In genomic region chr2:29397743-29398142, GRCh38 we compare ENCODE assay signal across 22 cellular contexts.
"Had no signal": no experiment of that assay in that cellular context is flagged by ENCODE, and none has a peak within 500 bp of the region (broad histone marks: within the 10 kb centered on the region; RNA-seq: fewer than 3 reads in every experiment).

No MANE protein-coding gene starts in this region.

- H3K36me3 ChIP-seq: colonic mucosa, gastroesophageal sphincter, tibial nerve, WERI-Rb-1 had no signal

- H3K4me1 ChIP-seq: colonic mucosa, gastroesophageal sphincter, tibial nerve had no signal

- H3K27ac Mint-ChIP-seq: activated CD4-positive, alpha-beta T cell treated with anti-CD3 and anti-CD28 coated beads, Interleukin-2, amount 10 ng/mL, durations not matched to agents 7 days and 5 days; activated CD8-positive, alpha-beta memory T cell treated with anti-CD3 and anti-CD28 coated beads, Interleukin-2, amount 10 ng/mL, durations not matched to agents 7 days and 5 days; activated CD8-positive, alpha-beta T cell treated with anti-CD3 and anti-CD28 coated beads for 36 hours; activated naive CD8-positive, alpha-beta T cell treated with anti-CD3 and anti-CD28 coated beads, Interleukin-2, amount 50 U/mL, for 24 hours; memory B cell; stimulated activated naive CD8-positive, alpha-beta T cell treated with anti-CD3 and anti-CD28 coated beads, Interleukin-15, amount 100 ng/mL, for 72 hours; T-helper 2 cell treated with Interferon-gamma antibody and Interleukin-4, amounts not matched to agents 5 μg/mL and 100 μg/mL, for 36 hours had no signal

- H3K36me3 Mint-ChIP-seq: activated CD8-positive, alpha-beta memory T cell treated with anti-CD3 and anti-CD28 coated beads, Interleukin-2, amount 10 ng/mL, durations not matched to agents 7 days and 5 days; memory B cell had no signal

- H3K9me3 ChIP-seq: colonic mucosa, gastroesophageal sphincter, tibial nerve had no signal

- H3K27me3 ChIP-seq: colonic mucosa, tibial nerve had no signal

- ATAC-seq: activated CD8-positive, alpha-beta memory T cell treated with anti-CD3 and anti-CD28 coated beads, Interleukin-2, amount 10 ng/mL, durations not matched to agents 7 days and 5 days; activated CD8-positive, alpha-beta T cell treated with anti-CD3 and anti-CD28 coated beads for 36 hours; activated naive CD8-positive, alpha-beta T cell treated with anti-CD3 and anti-CD28 coated beads, Interleukin-2, amount 50 U/mL, for 24 hours; gastroesophageal sphincter; left cardiac atrium; stimulated activated naive CD8-positive, alpha-beta T cell treated with anti-CD3 and anti-CD28 coated beads, Interleukin-15, amount 100 ng/mL, for 72 hours had no signal

- H3K4me1 Mint-ChIP-seq: activated CD4-positive, alpha-beta T cell treated with anti-CD3 and anti-CD28 coated beads, Interleukin-2, amount 10 ng/mL, durations not matched to agents 7 days and 5 days; activated CD8-positive, alpha-beta memory T cell treated with anti-CD3 and anti-CD28 coated beads, Interleukin-2, amount 10 ng/mL, durations not matched to agents 7 days and 5 days; activated naive CD8-positive, alpha-beta T cell treated with anti-CD3 and anti-CD28 coated beads, Interleukin-2, amount 50 U/mL, for 24 hours; memory B cell; stimulated activated naive CD8-positive, alpha-beta T cell treated with anti-CD3 and anti-CD28 coated beads, Interleukin-15, amount 100 ng/mL, for 72 hours had no signal

- H3K4me3 ChIP-seq: colonic mucosa, gastroesophageal sphincter, tibial nerve had no signal

- DNase-seq: activated CD4-positive, alpha-beta T cell treated with anti-CD3 and anti-CD28 coated beads, Interleukin-2, amount 10 ng/mL, durations not matched to agents 7 days and 5 days; activated CD4-positive, CD25-positive, alpha-beta regulatory T cell treated with anti-CD3 and anti-CD28 coated beads, Interleukin-2, amount 50 U/mL, for 72 hours; activated CD8-positive, alpha-beta memory T cell treated with anti-CD3 and anti-CD28 coated beads, Interleukin-2, amount 10 ng/mL, durations not matched to agents 7 days and 5 days; activated CD8-positive, alpha-beta T cell treated with anti-CD3 and anti-CD28 coated beads for 36 hours; activated effector memory CD4-positive, alpha-beta T cell treated with anti-CD3 and anti-CD28 coated beads, Interleukin-2, amount 50 U/mL, for 16 hours; activated naive CD4-positive, alpha-beta T cell treated with anti-CD3 and anti-CD28 coated beads, Interleukin-2, amount 50 U/mL, for 16 hours; activated naive CD8-positive, alpha-beta T cell treated with anti-CD3 and anti-CD28 coated beads, Interleukin-2, amount 50 U/mL, for 24 hours; activated T-cell treated with anti-CD3 and anti-CD28 coated beads for 4 hours; central memory CD4-positive, alpha-beta T cell; colonic mucosa; head of caudate nucleus; left cardiac atrium; occipital lobe; stimulated activated naive CD8-positive, alpha-beta T cell treated with anti-CD3 and anti-CD28 coated beads, Interleukin-15, amount 100 ng/mL, for 72 hours; WERI-Rb-1 had no signal

- H3K4me3 Mint-ChIP-seq: activated CD4-positive, alpha-beta T cell treated with anti-CD3 and anti-CD28 coated beads, Interleukin-2, amount 10 ng/mL, durations not matched to agents 7 days and 5 days; activated CD8-positive, alpha-beta memory T cell treated with anti-CD3 and anti-CD28 coated beads, Interleukin-2, amount 10 ng/mL, durations not matched to agents 7 days and 5 days; activated CD8-positive, alpha-beta T cell treated with anti-CD3 and anti-CD28 coated beads for 36 hours; activated naive CD8-positive, alpha-beta T cell treated with anti-CD3 and anti-CD28 coated beads, Interleukin-2, amount 50 U/mL, for 24 hours; memory B cell; stimulated activated naive CD8-positive, alpha-beta T cell treated with anti-CD3 and anti-CD28 coated beads, Interleukin-15, amount 100 ng/mL, for 72 hours; T-helper 2 cell treated with Interferon-gamma antibody and Interleukin-4, amounts not matched to agents 5 μg/mL and 100 μg/mL, for 36 hours had no signal

- H3K27ac ChIP-seq: colonic mucosa, epithelial cell of prostate, gastroesophageal sphincter, tibial nerve, WERI-Rb-1 had no signal

- H3K9me3 Mint-ChIP-seq: activated CD4-positive, alpha-beta T cell treated with anti-CD3 and anti-CD28 coated beads, Interleukin-2, amount 10 ng/mL, durations not matched to agents 7 days and 5 days; activated CD8-positive, alpha-beta T cell treated with anti-CD3 and anti-CD28 coated beads for 36 hours; activated naive CD8-positive, alpha-beta T cell treated with anti-CD3 and anti-CD28 coated beads, Interleukin-2, amount 50 U/mL, for 24 hours; memory B cell; stimulated activated naive CD8-positive, alpha-beta T cell treated with anti-CD3 and anti-CD28 coated beads, Interleukin-15, amount 100 ng/mL, for 72 hours; T-helper 2 cell treated with Interferon-gamma antibody and Interleukin-4, amounts not matched to agents 5 μg/mL and 100 μg/mL, for 36 hours had no signal

- FAIRE-seq: islet of Langerhans, urothelium cell line had no signal
